ENCODE assay signal across 23 cellular contexts in the genomic region with DNA sequence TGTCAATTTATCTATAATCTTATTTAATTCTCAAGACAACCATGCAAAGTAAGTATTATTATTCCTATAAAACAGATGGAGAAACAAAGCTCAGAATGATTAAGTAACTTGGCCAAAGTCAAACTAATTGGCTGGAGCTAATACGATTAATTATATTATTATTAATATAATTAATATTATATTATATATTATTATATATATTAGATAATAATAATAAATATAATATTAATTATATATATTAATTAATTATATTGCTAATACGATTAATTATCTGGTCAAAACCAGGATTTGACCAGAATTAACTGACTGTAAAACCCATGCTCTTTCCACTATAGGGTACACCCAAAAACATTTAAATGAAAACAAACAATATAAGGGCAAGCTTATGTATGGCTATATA. TPM values are rescaled to one million over a fixed set of nuclear protein-coding genes. Genes with fewer than 3 reads are reported as not detected.
DNase-seq lines count a peak whose midpoint lies in the region; ATAC-seq, FAIRE-seq and TF ChIP-seq lines count a peak whose summit lies in the region.
"Had no signal": no experiment of that assay in that cellular context is flagged by ENCODE, and none has a peak within 500 bp of the region (broad histone marks: within the 10 kb centered on the region; RNA-seq: fewer than 3 reads in every experiment).

No MANE protein-coding gene starts in this region.

- no peak for ATAC-seq in HG03469 (IDR thresholded peaks at IDR 0.05; ENCODE audit: unreplicated experiment)
- ATAC-seq: CD8-positive, alpha-beta T cell had no signal

- H3K36me3 Mint-ChIP-seq in progenitor cell of endocrine pancreas (ENCODE audit: insufficient read depth) = peaks cover 4% of the 10 kb centered on the region

- no peaks in the 10 kb centered on the region for H3K9me3 ChIP-seq in small intestine (ENCODE audit: control insufficient read depth, low read depth)
- H3K9me3 ChIP-seq: BLaER1, Caco-2 had no signal

- peaks cover 2 to 5% of the 10 kb centered on the region in 2 donors for H3K36me3 ChIP-seq in small intestine (ENCODE audit: control insufficient read depth in 2 of 2, insufficient read depth in 2 of 2, low read length in 2 of 2)

- H3K27ac Mint-ChIP-seq in progenitor cell of endocrine pancreas = no peak overlapping the region
- H3K27ac Mint-ChIP-seq: B cell; CD4-positive, CD25-positive, alpha-beta regulatory T cell; CD8-positive, alpha-beta T cell had no signal

- H3K9me3 Mint-ChIP-seq in progenitor cell of endocrine pancreas (ENCODE audit: low read depth) = no peaks in the 10 kb centered on the region
- H3K9me3 Mint-ChIP-seq: CD4-positive, CD25-positive, alpha-beta regulatory T cell; CD8-positive, alpha-beta T cell had no signal

- CTCF ChIA-PET in GM10248 (lab: Yijun Ruan, JAX) = interaction anchor here (1.3 to 2.0 kb wide), 3 partner anchors 11 to 546 kb away, joined by 3 to 8 read pairs (median 4); no protein-coding TSS in a partner anchor

- H3K4me1 Mint-ChIP-seq in progenitor cell of endocrine pancreas (ENCODE audit: low read depth) = no peaks in the 10 kb centered on the region
- H3K4me1 Mint-ChIP-seq: B cell had no signal

- TF ChIP-seq CTCF in GM10248 (IDR thresholded peaks at IDR 0.05; ENCODE audit: control extremely low read depth, extremely low read depth, low read depth, missing control alignments) (no peak), progenitor cell of endocrine pancreas (IDR thresholded peaks at IDR 0.05; ENCODE audit: unreplicated experiment) (no peak)

- H3K4me3 ChIP-seq in small intestine (ENCODE audit: low read depth in 1 of 2, low read length in 2 of 2) = no peak overlapping the region
- H3K4me3 ChIP-seq: BLaER1, GM23248 had no signal

- H3K4me1 ChIP-seq in small intestine (ENCODE audit: control insufficient read depth in 2 of 2, insufficient read depth in 1 of 2, low read depth in 1 of 2, low read length in 1 of 2) = no peaks in the 10 kb centered on the region
- H3K4me1 ChIP-seq: BLaER1, Caco-2 had no signal

- WGBS in small intestine, 3 donors = 95 to 96% (median 96%) methylated on average over 2 of the region's 2 CpGs

- no peaks in the 10 kb centered on the region for H3K27me3 Mint-ChIP-seq in progenitor cell of endocrine pancreas
- H3K27me3 Mint-ChIP-seq: B cell; CD4-positive, CD25-positive, alpha-beta regulatory T cell had no signal

- H3K27me3 ChIP-seq in small intestine (ENCODE audit: control insufficient read depth in 2 of 2, insufficient read depth in 2 of 2, low read length in 2 of 2) = no peaks in the 10 kb centered on the region
- H3K27me3 ChIP-seq: BLaER1 had no signal

- DNase-seq in RCC 7860 (ENCODE audit: low spot score) (no peak), small intestine (no peak), GM10248 (ENCODE audit: extremely low spot score) (no peak), progenitor cell of endocrine pancreas (ENCODE audit: low spot score, unreplicated experiment) (no peak)
- DNase-seq: 8988T; Caco-2; CD4-positive, CD25-positive, alpha-beta regulatory T cell; CD8-positive, alpha-beta T cell; DMS153; DND-41; GDM1; GM23248; H7; HCEC 1CT had no signal

- no peak overlapping the region for H3K4me3 Mint-ChIP-seq in progenitor cell of endocrine pancreas (ENCODE audit: low read depth)
- H3K4me3 Mint-ChIP-seq: B cell; CD4-positive, CD25-positive, alpha-beta regulatory T cell; CD8-positive, alpha-beta T cell had no signal

- H3K27ac ChIP-seq in small intestine (ENCODE audit: low read depth in 1 of 2, low read length in 1 of 2) = no peak overlapping the region
- H3K27ac ChIP-seq: BLaER1, C4-2B, GM23248 had no signal

- POLR2A ChIA-PET in GM10248 (lab: Yijun Ruan, JAX) = no interaction called here

- peak; percentile 93 for FAIRE-seq in A204.1 (lab: Jason Lieb, UNC)
- FAIRE-seq in RCC 7860 (lab: Jason Lieb, UNC) = peak; percentile 78
- peak; percentile 33 for FAIRE-seq in colon (lab: Jason Lieb, UNC)
- FAIRE-seq in small intestine (lab: Jason Lieb, UNC) = peak; percentile 80
- FAIRE-seq: GM12891, GM18507, H1 had no signal

RNA-seq across cellular contexts. Expression of gene FARSB, which starts 52.4 kb away (rescaled TPM):
- 10 to 100 TPM in 2 of 3 donors, 1 to 10 TPM in 1; 9.2 to 31.9 (median 11.9) TPM for polyA plus RNA-seq in small intestine
- total RNA-seq in progenitor cell of endocrine pancreas = 18.5 and 19.3 TPM in 2 replicates
